Comparison of ENCODE assay signal across 1 cellular context in the genomic region with DNA sequence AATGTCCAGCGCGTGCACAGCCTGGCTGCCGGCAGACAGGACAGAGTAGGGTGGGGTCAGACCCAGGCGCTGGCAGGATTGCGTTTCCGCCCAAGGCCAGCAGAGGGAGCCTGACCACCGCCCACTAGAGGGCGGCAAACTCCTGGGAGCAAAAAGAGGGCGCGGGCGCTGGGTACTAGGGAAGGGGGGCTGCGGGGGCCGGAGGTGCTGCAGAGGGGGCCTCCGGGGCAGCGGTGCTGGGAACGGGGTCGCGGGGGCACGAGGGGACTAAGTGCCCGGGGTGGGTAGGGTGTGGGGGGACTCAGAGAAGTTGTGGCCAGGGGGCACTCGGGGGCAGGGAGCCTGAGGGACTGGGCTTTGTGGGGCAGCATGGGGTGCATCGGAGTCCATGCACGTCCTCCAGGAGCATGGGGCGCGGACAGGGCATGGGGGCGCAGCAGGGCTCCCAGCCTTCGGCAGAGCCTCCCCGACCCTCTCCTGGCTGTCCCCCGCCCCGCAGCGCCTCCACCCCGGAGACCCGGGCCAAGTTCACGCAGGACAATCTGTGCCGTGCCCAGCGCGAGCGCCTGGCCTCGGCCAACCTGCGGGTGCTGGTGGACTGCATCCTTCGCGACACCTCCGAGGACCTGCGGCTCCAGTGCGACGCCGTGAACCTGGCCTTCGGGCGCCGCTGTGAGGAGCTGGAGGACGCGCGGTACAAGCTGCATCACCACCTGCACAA.
A peak's percentile ranks its signal among the peaks of the same experiment; 100 is the strongest.
TF ChIP-seq lines count a peak whose summit lies in the region.

No MANE protein-coding gene starts in this region.

TF ChIP-seq in GM12878, 131 proteins besides CTCF, POLR2A, EP300 and RAD21 (continued from another document):
- no peak for TF ChIP-seq E4F1 (IDR thresholded peaks at IDR 0.05; ENCODE audit: borderline replicate concordance, partially characterized antibody)
- no peak for TF ChIP-seq SMAD1 (IDR thresholded peaks at IDR 0.05; ENCODE audit: low read depth, partially characterized antibody)
- no peak for TF ChIP-seq HDAC2 (IDR thresholded peaks at IDR 0.05)
- TF ChIP-seq MXI1 (IDR thresholded peaks at IDR 0.05; ENCODE audit: low read depth, low read length): no peak
- no peak for TF ChIP-seq E2F4 (IDR thresholded peaks at IDR 0.05; ENCODE audit: low read depth, low read length)
- TF ChIP-seq ATF3 (IDR thresholded peaks at IDR 0.05; ENCODE audit: borderline replicate concordance, extremely low read depth, low read depth, low read length): peak; percentile 59; the same call in 1 of the 2 replicates
- TF ChIP-seq NKRF (conservative IDR thresholded peaks at IDR 0.05): no peak
- TF ChIP-seq ESRRA (IDR thresholded peaks at IDR 0.05; ENCODE audit: low read length): no peak
- TF ChIP-seq YBX1 (IDR thresholded peaks at IDR 0.05): no peak
- TF ChIP-seq PML (IDR thresholded peaks at IDR 0.05; ENCODE audit: low read length): no peak
- no peak for TF ChIP-seq ETV6 (conservative IDR thresholded peaks at IDR 0.05 in 1 of 2, IDR thresholded peaks at IDR 0.05 in 1 of 2; ENCODE audit: borderline replicate concordance in 1 of 2, low read depth in 1 of 2)
- TF ChIP-seq MAX (IDR thresholded peaks at IDR 0.05; ENCODE audit: low read depth, low read length): no peak
- TF ChIP-seq BHLHE40 (IDR thresholded peaks at IDR 0.05; ENCODE audit: borderline replicate concordance in 1 of 2, low read depth in 2 of 2, low read length in 1 of 2): peak; percentile 11 to 38; a peak in 2 of 4 replicates
- no peak for TF ChIP-seq BCL3 (IDR thresholded peaks at IDR 0.05; ENCODE audit: borderline replicate concordance, insufficient read depth, low read depth, low read length, poor library complexity, severe bottlenecking)
- TF ChIP-seq, protein P1, sequence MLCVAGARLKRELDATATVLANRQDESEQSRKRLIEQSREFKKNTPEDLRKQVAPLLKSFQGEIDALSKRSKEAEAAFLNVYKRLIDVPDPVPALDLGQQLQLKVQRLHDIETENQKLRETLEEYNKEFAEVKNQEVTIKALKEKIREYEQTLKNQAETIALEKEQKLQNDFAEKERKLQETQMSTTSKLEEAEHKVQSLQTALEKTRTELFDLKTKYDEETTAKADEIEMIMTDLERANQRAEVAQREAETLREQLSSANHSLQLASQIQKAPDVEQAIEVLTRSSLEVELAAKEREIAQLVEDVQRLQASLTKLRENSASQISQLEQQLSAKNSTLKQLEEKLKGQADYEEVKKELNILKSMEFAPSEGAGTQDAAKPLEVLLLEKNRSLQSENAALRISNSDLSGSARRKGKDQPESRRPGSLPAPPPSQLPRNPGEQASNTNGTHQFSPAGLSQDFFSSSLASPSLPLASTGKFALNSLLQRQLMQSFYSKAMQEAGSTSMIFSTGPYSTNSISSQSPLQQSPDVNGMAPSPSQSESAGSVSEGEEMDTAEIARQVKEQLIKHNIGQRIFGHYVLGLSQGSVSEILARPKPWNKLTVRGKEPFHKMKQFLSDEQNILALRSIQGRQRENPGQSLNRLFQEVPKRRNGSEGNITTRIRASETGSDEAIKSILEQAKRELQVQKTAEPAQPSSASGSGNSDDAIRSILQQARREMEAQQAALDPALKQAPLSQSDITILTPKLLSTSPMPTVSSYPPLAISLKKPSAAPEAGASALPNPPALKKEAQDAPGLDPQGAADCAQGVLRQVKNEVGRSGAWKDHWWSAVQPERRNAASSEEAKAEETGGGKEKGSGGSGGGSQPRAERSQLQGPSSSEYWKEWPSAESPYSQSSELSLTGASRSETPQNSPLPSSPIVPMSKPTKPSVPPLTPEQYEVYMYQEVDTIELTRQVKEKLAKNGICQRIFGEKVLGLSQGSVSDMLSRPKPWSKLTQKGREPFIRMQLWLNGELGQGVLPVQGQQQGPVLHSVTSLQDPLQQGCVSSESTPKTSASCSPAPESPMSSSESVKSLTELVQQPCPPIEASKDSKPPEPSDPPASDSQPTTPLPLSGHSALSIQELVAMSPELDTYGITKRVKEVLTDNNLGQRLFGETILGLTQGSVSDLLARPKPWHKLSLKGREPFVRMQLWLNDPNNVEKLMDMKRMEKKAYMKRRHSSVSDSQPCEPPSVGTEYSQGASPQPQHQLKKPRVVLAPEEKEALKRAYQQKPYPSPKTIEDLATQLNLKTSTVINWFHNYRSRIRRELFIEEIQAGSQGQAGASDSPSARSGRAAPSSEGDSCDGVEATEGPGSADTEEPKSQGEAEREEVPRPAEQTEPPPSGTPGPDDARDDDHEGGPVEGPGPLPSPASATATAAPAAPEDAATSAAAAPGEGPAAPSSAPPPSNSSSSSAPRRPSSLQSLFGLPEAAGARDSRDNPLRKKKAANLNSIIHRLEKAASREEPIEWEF (IDR thresholded peaks at IDR 0.05; ENCODE audit: insufficient replicate concordance, low read depth, low read length): no peak
- no peak for TF ChIP-seq KDM1A (IDR thresholded peaks at IDR 0.05; ENCODE audit: borderline replicate concordance)
- TF ChIP-seq MEF2A (IDR thresholded peaks at IDR 0.05; ENCODE audit: insufficient read depth, low read depth, low read length): no peak
- TF ChIP-seq EZH2 (IDR thresholded peaks at IDR 0.05; ENCODE audit: borderline replicate concordance, control insufficient read depth, low read depth, low read length): no peak
- TF ChIP-seq ZSCAN29 (IDR thresholded peaks at IDR 0.05): no peak
- TF ChIP-seq ATF7 (IDR thresholded peaks at IDR 0.05; ENCODE audit: low read depth): no peak
- TF ChIP-seq SP1 (IDR thresholded peaks at IDR 0.05; ENCODE audit: low read depth, low read length): no peak
- TF ChIP-seq ZNF687 (IDR thresholded peaks at IDR 0.05): no peak; the same call in 1 of the 2 replicates
- no peak for TF ChIP-seq TCF12 (IDR thresholded peaks at IDR 0.05; ENCODE audit: low read depth, low read length)
- no peak for TF ChIP-seq CHD4 (IDR thresholded peaks at IDR 0.05)
TF ChIP-seq in GM12878: peak in this region for 10.
